Comparison of ENCODE assay signal across 25 cellular contexts in genomic region chr17:27269201-27269600, GRCh38.
"Had no signal": no experiment of that assay in that cellular context is flagged by ENCODE, and none has a peak within 500 bp of the region (broad histone marks: within the 10 kb centered on the region; RNA-seq: fewer than 3 reads in every experiment).

No MANE protein-coding gene starts in this region.

- H3K36me3 ChIP-seq: breast epithelium, right atrium auricular region, stomach, thyroid gland had no signal

- H3K4me3 ChIP-seq: breast epithelium, right atrium auricular region, smooth muscle cell, stomach, thyroid gland had no signal

- H3K4me1 ChIP-seq: breast epithelium, parathyroid adenoma, right atrium auricular region, thyroid gland had no signal

- H3K9me3 ChIP-seq: breast epithelium, right atrium auricular region, stomach, thyroid gland had no signal

- H3K27ac ChIP-seq: breast epithelium, parathyroid adenoma, right atrium auricular region, stomach, thyroid gland had no signal

- DNase-seq: activated CD4-positive, alpha-beta T cell treated with anti-CD3 and anti-CD28 coated beads for 4 hours; activated CD4-positive, alpha-beta T cell treated with anti-CD3 and anti-CD28 coated beads, Interleukin-2, amount 50 U/mL, for 48 hours; activated CD8-positive, alpha-beta memory T cell treated with anti-CD3 and anti-CD28 coated beads for 24 hours; activated gamma-delta T cell treated with Interleukin-2 at 50 U/mL for 16 hours; activated T-cell treated with anti-CD3 and anti-CD28 coated beads, Interleukin-2, amount 50 U/mL, for 1 hour; central memory CD4-positive, alpha-beta T cell; foreskin fibroblast; head of caudate nucleus; hypothalamus; immature natural killer cell; kidney; left colon; mesenchymal stem cell; naive thymus-derived CD8-positive, alpha-beta T cell; occipital lobe; stimulated activated CD4-positive, alpha-beta T cell treated with anti-CD3 and anti-CD28 coated beads, Interleukin-1b, Interleukin-23, amount 100 ng/mL, for 48 hours; stimulated activated CD4-positive, alpha-beta T cell treated with anti-CD3 and anti-CD28 coated beads, Interleukin-4, amount 100 ng/mL, for 4 hours; stimulated activated CD8-positive, alpha-beta memory T cell treated with anti-CD3 and anti-CD28 coated beads, Interleukin-4, amount 100 ng/mL, for 48 hours; stomach; T-helper 9 cell; thyroid gland had no signal

- H3K27me3 ChIP-seq: breast epithelium, right atrium auricular region, stomach, thyroid gland had no signal
